In the genomic region with DNA sequence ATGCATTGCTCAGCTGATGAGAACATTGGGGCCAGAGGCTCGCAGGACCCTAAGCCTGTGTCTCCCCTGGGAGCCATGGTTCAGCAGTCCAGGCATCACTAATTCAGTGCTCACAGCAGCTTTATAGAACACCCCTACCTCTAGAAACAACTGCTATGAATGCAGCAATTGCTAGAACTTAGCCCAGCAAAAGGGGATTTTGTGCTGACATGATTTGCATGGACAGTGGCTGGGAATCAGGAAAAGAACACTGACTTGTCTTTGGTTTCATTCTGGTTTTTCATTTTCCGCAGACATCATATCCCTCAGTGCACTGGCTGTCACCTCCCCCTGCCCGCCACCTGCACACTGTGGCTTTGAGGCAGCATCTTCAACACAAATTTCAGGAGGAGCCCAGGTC, we compare ENCODE assay signal across 14 cellular contexts. TPM values are rescaled to one million over a fixed set of nuclear protein-coding genes. Genes with fewer than 3 reads are reported as not detected.
"Had no signal": no experiment of that assay in that cellular context is flagged by ENCODE, and none has a peak within 500 bp of the region (broad histone marks: within the 10 kb centered on the region; RNA-seq: fewer than 3 reads in every experiment).

No MANE protein-coding gene starts in this region.

RNA-seq across cellular contexts. Expression of a gene that starts 4.0 kb away (rescaled TPM):
- total RNA-seq: activated naive CD8-positive, alpha-beta T cell treated with anti-CD3 and anti-CD28 coated beads for 36 hours; activated T-helper 2 cell treated with anti-CD3 and anti-CD28 coated beads, Interferon-gamma antibody, Interleukin-2, Interleukin-4, amounts not matched to agents 10 μg/mL and 5 μg/mL and 100 μg/mL, durations not matched to agents 14 hours and 24 hours and 36 hours; astrocyte; dermis blood vessel endothelial cell; fibroblast of lung; heart right ventricle; left cardiac atrium; natural killer cell; osteoblast; posterior vena cava; renal cortical epithelial cell; sciatic nerve; thoracic aorta; vagina had no signal
